ENCODE assay signal across 15 cellular contexts in the genomic region with DNA sequence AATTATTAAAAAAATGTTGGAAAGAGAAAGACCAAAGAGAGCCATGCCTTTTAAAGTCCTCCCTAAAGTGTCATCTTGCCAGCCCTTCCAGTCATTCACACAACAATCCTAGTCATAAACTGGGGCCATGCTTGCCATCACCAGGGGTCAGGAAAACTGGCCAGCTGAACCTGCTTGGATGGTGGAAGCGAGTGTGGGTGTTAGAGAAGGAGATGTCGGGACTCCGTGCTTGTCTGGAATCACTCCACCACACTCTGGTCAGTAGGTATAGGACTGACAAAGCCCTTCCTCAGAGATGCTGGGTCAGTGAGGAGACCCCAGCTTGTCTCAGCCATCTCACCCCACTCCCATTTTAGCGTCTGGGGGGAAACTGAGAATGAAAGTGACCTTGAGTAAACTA. TPM values are rescaled to one million over a fixed set of nuclear protein-coding genes. Genes with fewer than 3 reads are reported as not detected.
A peak's percentile ranks its signal among the peaks of the same experiment; 100 is the strongest.
DNase-seq lines count a peak whose midpoint lies in the region; TF ChIP-seq lines count a peak whose summit lies in the region.
"Had no signal": no experiment of that assay in that cellular context is flagged by ENCODE, and none has a peak within 500 bp of the region (broad histone marks: within the 10 kb centered on the region; RNA-seq: fewer than 3 reads in every experiment).

No MANE protein-coding gene starts in this region.

- H3K4me1 ChIP-seq in mesodermal cell (ENCODE audit: control insufficient read depth, insufficient read depth, low read length, poor library complexity, severe bottlenecking), result peaks cover 7% of the 10 kb centered on the region
- H3K4me1 ChIP-seq in stomach smooth muscle (ENCODE audit: control insufficient read depth, insufficient read depth, low read length), result peaks cover 25% of the 10 kb centered on the region
- no peaks in the 10 kb centered on the region for H3K4me1 ChIP-seq in OCI-LY7 (ENCODE audit: insufficient read depth, low read length, poor library complexity, severe bottlenecking)

- no peak overlapping the region for H3K9ac ChIP-seq in stomach smooth muscle (ENCODE audit: low read length in 2 of 2)
- H3K9ac ChIP-seq: BLaER1 treated with 17β-estradiol and CSF1 and Interleukin-3, amounts not matched to agents 10 nM and 100 nM had no signal

- H3K27ac ChIP-seq in dorsolateral prefrontal cortex (peak overlapping the region; percentile 41 to 100 (median 98)), mesodermal cell (ENCODE audit: low read depth, low read length, severe bottlenecking) (peak overlapping the region; percentile 62), stomach smooth muscle (ENCODE audit: low read length) (peak overlapping the region; percentile 74), OCI-LY7 (ENCODE audit: low read depth, low read length, poor library complexity, severe bottlenecking) (no peak overlapping the region)
- H3K27ac ChIP-seq: BLaER1 treated with 17β-estradiol and CSF1 and Interleukin-3, amounts not matched to agents 10 nM and 100 nM had no signal

- H3K27me3 Mint-ChIP-seq in HFFc6 (ENCODE audit: insufficient read depth), result peaks cover 42% of the 10 kb centered on the region
- peaks cover 7% of the 10 kb centered on the region for H3K27me3 Mint-ChIP-seq in glutamatergic neuron (ENCODE audit: unreplicated experiment)

- H3K9me3 Mint-ChIP-seq in HFFc6, result no peaks in the 10 kb centered on the region
- H3K9me3 Mint-ChIP-seq in glutamatergic neuron (ENCODE audit: unreplicated experiment), result peaks cover 3% of the 10 kb centered on the region
- H3K9me3 Mint-ChIP-seq: naive thymus-derived CD4-positive, alpha-beta T cell; T-helper 2 cell treated with Interferon-gamma antibody and Interleukin-4, amounts not matched to agents 5 μg/mL and 100 μg/mL, for 36 hours had no signal

- no peaks in the 10 kb centered on the region for H3K36me3 Mint-ChIP-seq in HFFc6 (ENCODE audit: low read depth)
- H3K36me3 Mint-ChIP-seq in glutamatergic neuron (ENCODE audit: unreplicated experiment), result no peaks in the 10 kb centered on the region
- H3K36me3 Mint-ChIP-seq: activated naive CD8-positive, alpha-beta T cell; naive thymus-derived CD4-positive, alpha-beta T cell had no signal

- BruUV-seq in OCI-LY7 (replicated peaks; lab: Mats Ljungman, UMichigan), result no TSS peak

- DNase-seq in HFFc6, result no peak
- no peak for DNase-seq in dorsolateral prefrontal cortex
- DNase-seq in OCI-LY7 (ENCODE audit: low spot score), result no peak
- DNase-seq in ureter (ENCODE audit: low spot score), result no peak
- DNase-seq in NAMALWA (ENCODE audit: low spot score), result no peak
- no peak for DNase-seq in glutamatergic neuron
- DNase-seq: activated CD4-positive, alpha-beta T cell treated with anti-CD3 and anti-CD28 coated beads for 4 hours; naive thymus-derived CD4-positive, alpha-beta T cell; stimulated activated naive CD4-positive, alpha-beta T cell had no signal

- H2AFZ ChIP-seq in OCI-LY7 (ENCODE audit: low read length), result no peak overlapping the region

- no peak for TF ChIP-seq CTCF in HFFc6 (IDR thresholded peaks at IDR 0.05)
- no peak for TF ChIP-seq CTCF in dorsolateral prefrontal cortex (IDR thresholded peaks at IDR 0.05 in 54 of 56, conservative IDR thresholded peaks at IDR 0.05 in 2 of 56; ENCODE audit: low read depth in 1 of 56, partially characterized antibody in 56 of 56)
- TF ChIP-seq CTCF in OCI-LY7 (conservative IDR thresholded peaks at IDR 0.05; ENCODE audit: low read length), result no peak
- no peak for TF ChIP-seq CTCF in glutamatergic neuron (IDR thresholded peaks at IDR 0.05; ENCODE audit: partially characterized antibody, unreplicated experiment)

- CTCF ChIA-PET in OCI-LY7 (lab: Charles Lee; ENCODE audit: unreplicated experiment), result no interaction called here

- H3K27me3 ChIP-seq in dorsolateral prefrontal cortex (no peaks in the 10 kb centered on the region), stomach smooth muscle (ENCODE audit: control insufficient read depth in 1 of 2, insufficient read depth in 2 of 2, low read length in 2 of 2) (peaks cover 0 to 5% of the 10 kb centered on the region in 2 donors)

- intact Hi-C loops in dorsolateral prefrontal cortex (cut with DNase I), result loop anchor here in 1 of 2 donors (5.0 kb wide), 1 partner anchor 114 kb away; a partner anchor contains a TSS
- intact Hi-C loops in OCI-LY7 (cut with micrococcal nuclease; ENCODE audit: unreplicated experiment), result no loop called here

- H3K4me3 Mint-ChIP-seq in HFFc6 (peak overlapping the region; percentile 7), glutamatergic neuron (ENCODE audit: unreplicated experiment) (no peak overlapping the region)
- H3K4me3 Mint-ChIP-seq: activated naive CD8-positive, alpha-beta T cell; naive thymus-derived CD4-positive, alpha-beta T cell; T-helper 2 cell treated with Interferon-gamma antibody and Interleukin-4, amounts not matched to agents 5 μg/mL and 100 μg/mL, for 36 hours had no signal

- H3K9me2 ChIP-seq in OCI-LY7 (ENCODE audit: insufficient read depth, low read length), result no peaks in the 10 kb centered on the region

- H3K4me1 Mint-ChIP-seq in HFFc6 (ENCODE audit: low read depth), result peaks cover 10% of the 10 kb centered on the region
- H3K4me1 Mint-ChIP-seq in glutamatergic neuron (ENCODE audit: low read depth, unreplicated experiment), result peaks cover 10% of the 10 kb centered on the region

- no peak overlapping the region for H3K27ac Mint-ChIP-seq in HFFc6
- H3K27ac Mint-ChIP-seq in glutamatergic neuron (ENCODE audit: unreplicated experiment), result no peak overlapping the region
- H3K27ac Mint-ChIP-seq: activated naive CD8-positive, alpha-beta T cell; T-helper 2 cell treated with Interferon-gamma antibody and Interleukin-4, amounts not matched to agents 5 μg/mL and 100 μg/mL, for 36 hours had no signal

- H3K36me3 ChIP-seq in mesodermal cell (ENCODE audit: control insufficient read depth, insufficient read depth, low read length) (no peaks in the 10 kb centered on the region), stomach smooth muscle (ENCODE audit: control insufficient read depth in 2 of 2, insufficient read depth in 2 of 2, low read length in 2 of 2) (no peaks in the 10 kb centered on the region), OCI-LY7 (ENCODE audit: insufficient read depth, low read length) (no peaks in the 10 kb centered on the region)
- H3K36me3 ChIP-seq: BLaER1 treated with 17β-estradiol and CSF1 and Interleukin-3, amounts not matched to agents 10 nM and 100 nM had no signal

- H3K9me3 ChIP-seq in mesodermal cell (ENCODE audit: control insufficient read depth, low read length) (no peaks in the 10 kb centered on the region), stomach smooth muscle (ENCODE audit: control insufficient read depth in 2 of 2, low read length in 2 of 2) (no peaks in the 10 kb centered on the region), OCI-LY7 (ENCODE audit: low read length) (no peaks in the 10 kb centered on the region)
- H3K9me3 ChIP-seq: BLaER1 treated with 17β-estradiol and CSF1 and Interleukin-3, amounts not matched to agents 10 nM and 100 nM had no signal

- H3K4me3 ChIP-seq in dorsolateral prefrontal cortex, result peak overlapping the region in 53 of 59 donors; percentile 1 to 62 (median 36)
- no peak overlapping the region for H3K4me3 ChIP-seq in mesodermal cell (ENCODE audit: extremely low read depth, insufficient read depth, low read length, poor library complexity, severe bottlenecking)
- H3K4me3 ChIP-seq in stomach smooth muscle (ENCODE audit: low read length in 2 of 2), result peak overlapping the region; percentile 2 to 40
- H3K4me3 ChIP-seq in OCI-LY7 (ENCODE audit: low read depth, low read length, poor library complexity, severe bottlenecking), result no peak overlapping the region
- H3K4me3 ChIP-seq: BLaER1 treated with 17β-estradiol and CSF1 and Interleukin-3, amounts not matched to agents 10 nM and 100 nM had no signal

- WGBS in mesodermal cell (ENCODE audit: insufficient coverage in 2 of 2), 2 experiments, result 100% methylated on average over 2 of the region's 4 CpGs; no CpG with 5 or more reads in 1 of the 2 experiments

- no peaks in the 10 kb centered on the region for H3K79me2 ChIP-seq in OCI-LY7 (ENCODE audit: insufficient read depth, low read depth, low read length)

- H3K4me2 ChIP-seq in OCI-LY7 (ENCODE audit: low read length), result no peak overlapping the region
- H3K4me2 ChIP-seq: BLaER1 treated with 17β-estradiol and CSF1 and Interleukin-3, amounts not matched to agents 10 nM and 100 nM had no signal

- no peaks in the 10 kb centered on the region for H4K20me1 ChIP-seq in OCI-LY7 (ENCODE audit: insufficient read depth, low read length)

- POLR2A ChIA-PET in OCI-LY7 (lab: Charles Lee), result no interaction called here

RNA-seq across cellular contexts. Expression of a gene that starts 3.3 kb away (rescaled TPM):
- total RNA-seq in HFFc6 (2021; fragmentation: NEBNext Ultra II Directional; extraction: Animal tissue kit (Norgen Biotek cat#: 25700)), result not detected
- 100 to 1,000 TPM in 85 of 120 experiments, 10 to 100 TPM in 35; 30.2 to 650 (median 143) TPM for total RNA-seq in dorsolateral prefrontal cortex
- polyA plus RNA-seq in mesodermal cell (2013, experiment 1 of 2), result 0.52 TPM
- polyA plus RNA-seq in mesodermal cell (2013, experiment 2 of 2), result not detected
- 0.41 and 0.62 TPM in 2 replicates for total RNA-seq in OCI-LY7 (2014; rRNA removed; shearing (Covaris generic))
- 1.1 and 1.4 TPM in 2 replicates for total RNA-seq in OCI-LY7 (2022)
- 5.6 TPM for total RNA-seq in ureter
- total RNA-seq in glutamatergic neuron (ENCODE audit: unreplicated experiment), result 0.71 TPM
- total RNA-seq: naive thymus-derived CD4-positive, alpha-beta T cell had no signal
- polyA plus RNA-seq: keratinocyte; naive thymus-derived CD4-positive, alpha-beta T cell had no signal

RNA-seq across cellular contexts. Expression of a gene that starts 14.7 kb away (rescaled TPM):
- 10 to 100 TPM; 25.0 to 35.8 (median 32.7) TPM for total RNA-seq in HFFc6 (2021; fragmentation: NEBNext Ultra II Directional; extraction: Animal tissue kit (Norgen Biotek cat#: 25700))
- total RNA-seq in dorsolateral prefrontal cortex (10 to 100 TPM; 15.8 to 40.9 (median 28.2) TPM), OCI-LY7 (2022) (38.5 and 51.6 TPM in 2 replicates), ureter (42.5 TPM), glutamatergic neuron (ENCODE audit: unreplicated experiment) (13.2 TPM)
- polyA plus RNA-seq in mesodermal cell (2013, experiment 1 of 2), result 11.3 TPM
- polyA plus RNA-seq in mesodermal cell (2013, experiment 2 of 2), result 11.3 TPM
- total RNA-seq in OCI-LY7 (2014; rRNA removed; shearing (Covaris generic)), result 33.3 and 40.9 TPM in 2 replicates

RNA-seq across cellular contexts. Expression of a gene that starts 24.4 kb away (rescaled TPM):
- total RNA-seq in HFFc6 (2021; fragmentation: NEBNext Ultra II Directional; extraction: Animal tissue kit (Norgen Biotek cat#: 25700)), result 10 to 100 TPM; 73.9 to 83.9 (median 76.7) TPM
- total RNA-seq in dorsolateral prefrontal cortex (100 to 1,000 TPM in 16 of 120 experiments, 10 to 100 TPM in 104; 61.2 to 124 (median 88.4) TPM), OCI-LY7 (2022) (56.1 and 61.1 TPM in 2 replicates), ureter (119 TPM), glutamatergic neuron (ENCODE audit: unreplicated experiment) (44.5 TPM)
- 70.4 TPM for polyA plus RNA-seq in mesodermal cell (2013, experiment 1 of 2)
- polyA plus RNA-seq in mesodermal cell (2013, experiment 2 of 2), result 60.0 TPM
- 71.6 and 81.5 TPM in 2 replicates for total RNA-seq in OCI-LY7 (2014; rRNA removed; shearing (Covaris generic))

RNA-seq across cellular contexts. Expression of a gene that starts 26.0 kb away (rescaled TPM):
- not detected for total RNA-seq in HFFc6 (2021; fragmentation: NEBNext Ultra II Directional; extraction: Animal tissue kit (Norgen Biotek cat#: 25700))
- 100 to 1,000 TPM in 103 of 120 experiments, 10 to 100 TPM in 17; 56.3 to 240 (median 123) TPM for total RNA-seq in dorsolateral prefrontal cortex
- 0.77 TPM for polyA plus RNA-seq in mesodermal cell (2013, experiment 1 of 2)
- polyA plus RNA-seq in mesodermal cell (2013, experiment 2 of 2), result 0.71 TPM
- 0.44 TPM in 1 of 2 replicates, not detected in the other for total RNA-seq in OCI-LY7 (2014; rRNA removed; shearing (Covaris generic))
- not detected in 2 replicates for total RNA-seq in OCI-LY7 (2022)
- 1.1 TPM for total RNA-seq in ureter
- total RNA-seq in glutamatergic neuron (ENCODE audit: unreplicated experiment), result 10.3 TPM
- total RNA-seq: naive thymus-derived CD4-positive, alpha-beta T cell had no signal
- polyA plus RNA-seq: keratinocyte; naive thymus-derived CD4-positive, alpha-beta T cell had no signal

RNA-seq across cellular contexts. Expression of a gene that starts 36.4 kb away (rescaled TPM):
- total RNA-seq in HFFc6 (2021; fragmentation: NEBNext Ultra II Directional; extraction: Animal tissue kit (Norgen Biotek cat#: 25700)), result not detected
- total RNA-seq in dorsolateral prefrontal cortex (1 to 10 TPM in 24 of 120 experiments, under 1 TPM in 50, not detected in 46; 0.25 to 2.5 (median 0.77) TPM), OCI-LY7 (2022) (11.9 and 12.4 TPM in 2 replicates), ureter (not detected), glutamatergic neuron (ENCODE audit: unreplicated experiment) (not detected)
- not detected for polyA plus RNA-seq in mesodermal cell (2013, experiment 1 of 2)
- polyA plus RNA-seq in mesodermal cell (2013, experiment 2 of 2), result not detected
- total RNA-seq in OCI-LY7 (2014; rRNA removed; shearing (Covaris generic)), result 2.8 and 3.6 TPM in 2 replicates
- polyA plus RNA-seq: keratinocyte had no signal

Comparison
In these comparisons a context has a peak if more than half of its experiments do, and no peak if none do; other contexts are left out.
1. H3K4me3 ChIP-seq: peak in dorsolateral prefrontal cortex (53 of 59) and stomach smooth muscle (2 of 2); none in mesodermal cell (single experiment) and OCI-LY7 (single experiment).